12 cellular contexts compared by ENCODE assay signal in the genomic region with DNA sequence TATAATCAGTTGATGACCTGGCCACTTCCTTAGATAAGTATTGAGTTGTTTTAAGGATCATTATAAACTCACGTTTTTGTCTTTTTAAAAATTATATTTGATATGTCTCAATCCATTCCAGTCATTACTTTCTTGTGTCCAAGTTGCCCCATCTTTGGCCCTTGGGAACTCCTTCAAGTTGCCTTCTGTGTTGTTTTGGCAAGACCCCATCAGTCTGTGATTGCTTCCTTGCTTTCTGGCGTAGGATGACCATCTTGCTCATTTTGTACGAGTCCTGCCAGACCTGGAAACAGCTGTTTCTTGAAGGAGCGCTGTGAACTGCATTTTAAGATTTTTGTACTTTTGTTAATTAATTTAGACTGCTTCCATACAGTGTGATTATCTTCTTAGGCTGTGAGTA.
DNase-seq lines count a peak whose midpoint lies in the region; ATAC-seq and TF ChIP-seq lines count a peak whose summit lies in the region.
"Had no signal": no experiment of that assay in that cellular context is flagged by ENCODE, and none has a peak within 500 bp of the region (broad histone marks: within the 10 kb centered on the region; RNA-seq: fewer than 3 reads in every experiment).

No MANE protein-coding gene starts in this region.

- no peak overlapping the region for H3K4me3 ChIP-seq in GM23248
- H3K4me3 ChIP-seq in cardiac fibroblast (replicated peaks in 1 of 2; ENCODE audit: low read depth in 2 of 2, low read length in 2 of 2): no peak overlapping the region
- no peak overlapping the region for H3K4me3 ChIP-seq in hepatocyte
- no peak overlapping the region for H3K4me3 ChIP-seq in skeletal muscle tissue (ENCODE audit: low read length in 3 of 3)

- H3K4me2 ChIP-seq in GM23248 (ENCODE audit: unreplicated experiment): peak overlapping the region; percentile 28
- H3K4me2 ChIP-seq in hepatocyte: no peak overlapping the region

- H3K9ac ChIP-seq in GM23248 (peak overlapping the region; percentile 42; the same call in 1 of the 2 replicates), skeletal muscle tissue (ENCODE audit: low read depth in 1 of 3, low read length in 3 of 3) (no peak overlapping the region)

- H3K27ac ChIP-seq in GM23248 (peak overlapping the region; percentile 91), hepatocyte (peak overlapping the region; percentile 90), skeletal muscle tissue (ENCODE audit: low read depth, low read length) (peak overlapping the region; percentile 19)

- H3K36me3 ChIP-seq in GM23248 (ENCODE audit: low read depth): peaks cover 11% of the 10 kb centered on the region
- H3K36me3 ChIP-seq in hepatocyte (replicated peaks; ENCODE audit: insufficient read depth, low read depth): no peaks in the 10 kb centered on the region
- H3K36me3 ChIP-seq in skeletal muscle tissue (ENCODE audit: control insufficient read depth in 3 of 3, insufficient read depth in 3 of 3, low read length in 3 of 3): peaks cover 6 to 14% (median 14%) of the 10 kb centered on the region in 3 donors

- ATAC-seq in GM21367 (IDR thresholded peaks at IDR 0.05; ENCODE audit: unreplicated experiment): no peak

- DNase-seq in GM23248 (peak; percentile 54), cardiac fibroblast (ENCODE audit: low read depth in 2 of 2) (peak; percentile 44 to 78), hepatocyte (ENCODE audit: low spot score) (no peak), COR-L47 (lab: John Stamatoyannopoulos, UW) (no peak), SIG-M5 treated with dmso at 0.1 percent for 504 hours (lab: John Stamatoyannopoulos, UW; ENCODE audit: unreplicated experiment) (no peak)
- no peak for DNase-seq in activated CD8-positive, alpha-beta memory T cell treated with anti-CD3 and anti-CD28 coated beads for 24 hours
- DNase-seq: activated T-cell treated with anti-CD3 and anti-CD28 coated beads, Interleukin-2, amount 50 U/mL, for 1 hour; BE2C; NCI-H1694; stimulated activated CD8-positive, alpha-beta memory T cell treated with anti-CD3 and anti-CD28 coated beads, Interleukin-4, amount 100 ng/mL, for 48 hours had no signal

- WGBS in GM23248 (ENCODE audit: low coverage in 1 of 2, low lambda C conversion rate in 2 of 2, missing lambda C conversion rate in 2 of 2), 2 experiments: 34 to 38% methylated on average over 4 of the region's 4 CpGs
- 96% methylated on average over 4 of the region's 4 CpGs for WGBS in hepatocyte (ENCODE audit: low lambda C conversion rate, missing lambda C conversion rate)

- H3K27me3 ChIP-seq in GM23248 (replicated peaks; ENCODE audit: insufficient read depth) (no peaks in the 10 kb centered on the region), hepatocyte (no peaks in the 10 kb centered on the region), skeletal muscle tissue (ENCODE audit: control insufficient read depth in 3 of 3, insufficient read depth in 3 of 3, low read length in 3 of 3) (no peaks in the 10 kb centered on the region)
- H3K27me3 ChIP-seq: BE2C had no signal

- peaks cover 83% of the 10 kb centered on the region for H3K79me2 ChIP-seq in GM23248 (ENCODE audit: insufficient read depth)
- peaks cover 49% of the 10 kb centered on the region for H3K79me2 ChIP-seq in hepatocyte

- no peaks in the 10 kb centered on the region for H4K20me1 ChIP-seq in GM23248 (ENCODE audit: insufficient read depth)
- H4K20me1 ChIP-seq in hepatocyte (ENCODE audit: insufficient read depth, poor library complexity, severe bottlenecking): no peaks in the 10 kb centered on the region

- H3F3A ChIP-seq in GM23248 (ENCODE audit: insufficient read depth): peaks cover 59% of the 10 kb centered on the region

- peaks cover 57% of the 10 kb centered on the region for H3K4me1 ChIP-seq in GM23248 (ENCODE audit: insufficient read depth)
- peaks cover 18% of the 10 kb centered on the region for H3K4me1 ChIP-seq in hepatocyte (ENCODE audit: insufficient read depth)
- H3K4me1 ChIP-seq in skeletal muscle tissue (ENCODE audit: control insufficient read depth in 3 of 3, insufficient read depth in 3 of 3, low read length in 3 of 3): peaks cover 36 to 48% (median 47%) of the 10 kb centered on the region in 3 donors
- H3K4me1 ChIP-seq: BE2C had no signal

- H2AFZ ChIP-seq in GM23248 (no peak overlapping the region), hepatocyte (no peak overlapping the region)

- H3K9me3 ChIP-seq in GM23248 (ENCODE audit: low read depth): no peaks in the 10 kb centered on the region
- no peaks in the 10 kb centered on the region for H3K9me3 ChIP-seq in hepatocyte (ENCODE audit: low read depth)
- H3K9me3 ChIP-seq in skeletal muscle tissue (ENCODE audit: control insufficient read depth in 3 of 3, low read length in 3 of 3): no peaks in the 10 kb centered on the region
- H3K9me3 ChIP-seq: BE2C had no signal

- H3K9me2 ChIP-seq in GM23248 (ENCODE audit: insufficient read depth): no peaks in the 10 kb centered on the region
- H3K9me2 ChIP-seq in hepatocyte (replicated peaks; ENCODE audit: insufficient read depth): no peaks in the 10 kb centered on the region

- in situ Hi-C loops in GM23248 (cut with MboI): no loop called here

- TF ChIP-seq CTCF in cardiac fibroblast (IDR thresholded peaks at IDR 0.05; ENCODE audit: low read depth, low read length): no peak
- no peak for TF ChIP-seq CTCF in hepatocyte (IDR thresholded peaks at IDR 0.05; ENCODE audit: poor library complexity)

Comparison
In these comparisons a context has a peak if more than half of its experiments do, and no peak if none do; other contexts are left out.
1. DNase-seq: peak in GM23248 (single experiment) and cardiac fibroblast (2 of 2); none in hepatocyte (single experiment), activated CD8-positive, alpha-beta memory T cell treated with anti-CD3 and anti-CD28 coated beads for 24 hours (single experiment), COR-L47 (single experiment) and SIG-M5 treated with dmso at 0.1 percent for 504 hours (single experiment).
2. H3K27ac ChIP-seq: peak in every context shown above with its lines; median percentile 91 in GM23248; 90 in hepatocyte; 19 in skeletal muscle tissue.